Comparison of ENCODE assay signal across 6 cellular contexts in the genomic region with DNA sequence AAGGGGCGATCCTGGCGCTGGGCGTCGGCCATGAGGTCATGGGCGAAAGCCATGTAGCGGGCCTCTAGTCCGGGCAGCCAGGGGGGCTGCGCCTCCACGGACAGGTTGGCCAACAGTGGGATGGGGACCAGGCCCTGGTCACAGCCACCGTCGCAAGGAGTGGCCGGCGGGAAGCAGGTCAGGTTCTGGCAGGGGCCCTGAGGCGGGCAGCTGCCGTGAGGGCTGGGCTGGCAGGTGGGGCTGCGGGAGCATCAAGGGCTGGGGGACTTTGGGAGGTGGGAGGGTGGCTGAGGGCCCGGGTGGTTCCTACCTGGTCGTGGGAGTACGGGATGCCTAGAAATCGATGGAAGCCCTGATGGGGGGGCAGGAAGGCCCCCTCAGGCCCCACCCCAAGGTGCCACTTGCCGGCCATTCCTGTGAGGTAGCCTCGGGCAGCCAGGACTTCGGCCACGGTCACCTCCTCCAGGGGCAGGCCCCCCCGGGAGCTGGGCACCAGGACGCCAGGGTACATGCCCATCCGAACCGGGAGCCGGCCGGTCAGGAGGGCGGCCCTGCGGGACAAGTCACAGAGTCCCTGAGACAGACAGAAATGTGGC. TPM values are rescaled to one million over a fixed set of nuclear protein-coding genes. Genes with fewer than 3 reads are reported as not detected.
A peak's percentile ranks its signal among the peaks of the same experiment; 100 is the strongest.
DNase-seq lines count a peak whose midpoint lies in the region; ATAC-seq and TF ChIP-seq lines count a peak whose summit lies in the region.

No MANE protein-coding gene starts in this region.

- 77% methylated on average over 32 of the region's 32 CpGs for WGBS in right cardiac atrium
- WGBS in upper lobe of left lung, 2 donors = 90 to 95% methylated on average over 26 to 32 of the region's 32 CpGs

- no peaks in the 10 kb centered on the region for H3K9me3 ChIP-seq in right cardiac atrium (ENCODE audit: control insufficient read depth, low read length)
- H3K9me3 ChIP-seq in upper lobe of left lung = no peaks in the 10 kb centered on the region

- H3K27ac ChIP-seq in right cardiac atrium (ENCODE audit: low read length) (no peak overlapping the region), upper lobe of left lung (peak overlapping the region; percentile 77 to 90 (median 88))

- peaks cover 6% of the 10 kb centered on the region for H3K4me1 ChIP-seq in right cardiac atrium (ENCODE audit: control insufficient read depth, insufficient read depth, low read length)
- peaks cover 15 to 34% (median 25%) of the 10 kb centered on the region in 4 donors for H3K4me1 ChIP-seq in upper lobe of left lung

- no peak for TF ChIP-seq EP300 in upper lobe of left lung (IDR thresholded peaks at IDR 0.05)

- ATAC-seq in right cardiac atrium = peak; percentile 0 to 9
- no peak for ATAC-seq in upper lobe of left lung (ENCODE audit: low FRiP score in 2 of 2)

- peak overlapping the region; percentile 64 for H3K4me3 ChIP-seq in right cardiac atrium (ENCODE audit: low read length)
- peak overlapping the region in 3 of 4 donors; percentile 57 to 92 (median 73) for H3K4me3 ChIP-seq in upper lobe of left lung

- H3K27me3 Mint-ChIP-seq in activated naive CD4-positive, alpha-beta T cell treated with anti-CD3 and anti-CD28 coated beads, Interleukin-2, amount 10 ng/mL, durations not matched to agents 7 days and 5 days = peaks cover 17% of the 10 kb centered on the region

- intact Hi-C loops in right cardiac atrium (cut with DNase I) = loop anchor here in 1 of 4 donors (5.0 kb wide), 1 partner anchor 70 kb away; no protein-coding TSS in a partner anchor

- H3K9me3 Mint-ChIP-seq in activated naive CD4-positive, alpha-beta T cell treated with anti-CD3 and anti-CD28 coated beads, Interleukin-2, amount 10 ng/mL, durations not matched to agents 7 days and 5 days = no peaks in the 10 kb centered on the region

- H3K36me3 Mint-ChIP-seq in activated naive CD4-positive, alpha-beta T cell treated with anti-CD3 and anti-CD28 coated beads, Interleukin-2, amount 10 ng/mL, durations not matched to agents 7 days and 5 days = peaks cover 9% of the 10 kb centered on the region

- peak overlapping the region; percentile 84 for H3K4me3 Mint-ChIP-seq in activated naive CD4-positive, alpha-beta T cell treated with anti-CD3 and anti-CD28 coated beads, Interleukin-2, amount 10 ng/mL, durations not matched to agents 7 days and 5 days

- no peaks in the 10 kb centered on the region for H3K27me3 ChIP-seq in right cardiac atrium (ENCODE audit: control insufficient read depth, insufficient read depth)
- no peaks in the 10 kb centered on the region for H3K27me3 ChIP-seq in upper lobe of left lung

- peak overlapping the region; percentile 82 for H3K27ac Mint-ChIP-seq in activated naive CD4-positive, alpha-beta T cell treated with anti-CD3 and anti-CD28 coated beads, Interleukin-2, amount 10 ng/mL, durations not matched to agents 7 days and 5 days

- TF ChIP-seq POLR2A in upper lobe of left lung (IDR thresholded peaks at IDR 0.05) = no peak

- CTCF ChIA-PET in activated naive CD4-positive, alpha-beta T cell treated with anti-CD3 and anti-CD28 coated beads, Interleukin-2, amount 10 ng/mL, durations not matched to agents 7 days and 5 days (lab: Charles Lee) = interaction anchor here (0.9 to 1.3 kb wide), 4 partner anchors 10 to 375 kb away, joined by 3 to 5 read pairs (median 4); no protein-coding TSS in a partner anchor

- peaks cover 34% of the 10 kb centered on the region for H3K4me1 Mint-ChIP-seq in activated naive CD4-positive, alpha-beta T cell treated with anti-CD3 and anti-CD28 coated beads, Interleukin-2, amount 10 ng/mL, durations not matched to agents 7 days and 5 days

- H3K36me3 ChIP-seq in upper lobe of left lung = peaks cover 0 to 23% (median 6%) of the 10 kb centered on the region in 4 donors

- no peak for TF ChIP-seq CTCF in upper lobe of left lung (IDR thresholded peaks at IDR 0.05)

- no peak for DNase-seq in activated naive CD4-positive, alpha-beta T cell treated with anti-CD3 and anti-CD28 coated beads, Interleukin-2, amount 10 ng/mL, durations not matched to agents 7 days and 5 days
- DNase-seq in activated naive CD4-positive, alpha-beta T cell (lab: John Stamatoyannopoulos, UW) = no peak
- DNase-seq in right cardiac atrium (peak in 2 of 3 donors; percentile 70 to 79), upper lobe of left lung (peak in 1 of 2 donors; percentile 86), NCI-H526 treated with DMSO at 0.1 percent for 48 hours (lab: John Stamatoyannopoulos, UW) (no peak), SHP77 treated with DMSO at 0.1 percent for 48 hours (lab: John Stamatoyannopoulos, UW) (no peak)

RNA-seq across cellular contexts. Expression of a gene that starts 1.0 kb away (rescaled TPM):
- 10 to 100 TPM; 30.3 to 37.0 (median 32.2) TPM for total RNA-seq in right cardiac atrium
- 35.6 TPM for polyA plus RNA-seq in right cardiac atrium
- 10 to 100 TPM; 29.8 to 99.0 (median 59.2) TPM for total RNA-seq in upper lobe of left lung

RNA-seq across cellular contexts. Expression of a gene that starts 26.4 kb away (rescaled TPM):
- total RNA-seq in right cardiac atrium = under 1 TPM; 0.28 to 0.47 (median 0.38) TPM
- 0.57 TPM for polyA plus RNA-seq in right cardiac atrium
- 1 to 10 TPM; 1.0 to 5.5 (median 3.4) TPM for total RNA-seq in upper lobe of left lung

RNA-seq across cellular contexts. Expression of a gene that starts 44.3 kb away (rescaled TPM):
- 10 to 100 TPM; 33.9 to 63.4 (median 42.7) TPM for total RNA-seq in right cardiac atrium
- polyA plus RNA-seq in right cardiac atrium = 44.5 TPM
- total RNA-seq in upper lobe of left lung = 100 to 1,000 TPM in 2 of 6 donors, 10 to 100 TPM in 4; 42.7 to 294 (median 87.8) TPM

RNA-seq across cellular contexts. Expression of a gene that starts 45.7 kb away (rescaled TPM):
- total RNA-seq in right cardiac atrium (10 to 100 TPM; 18.7 to 28.9 (median 27.0) TPM), upper lobe of left lung (100 to 1,000 TPM in 1 of 6 donors, 10 to 100 TPM in 5; 16.6 to 105 (median 51.1) TPM)
- 20.1 TPM for polyA plus RNA-seq in right cardiac atrium

RNA-seq across cellular contexts. Expression of a gene that starts 48.7 kb away (rescaled TPM):
- total RNA-seq in right cardiac atrium = 100 to 1,000 TPM; 236 to 290 (median 263) TPM
- 217 TPM for polyA plus RNA-seq in right cardiac atrium
- 10 to 100 TPM in 5 of 6 donors, 1 to 10 TPM in 1; 7.3 to 54.5 (median 19.4) TPM for total RNA-seq in upper lobe of left lung

Comparison
In these comparisons a context has a peak if more than half of its experiments do, and no peak if none do; other contexts are left out.
1. DNase-seq: peak in right cardiac atrium (2 of 3); none in activated naive CD4-positive, alpha-beta T cell treated with anti-CD3 and anti-CD28 coated beads, Interleukin-2, amount 10 ng/mL, durations not matched to agents 7 days and 5 days (single experiment), activated naive CD4-positive, alpha-beta T cell (0 of 4), NCI-H526 treated with DMSO at 0.1 percent for 48 hours (single experiment) and SHP77 treated with DMSO at 0.1 percent for 48 hours (single experiment).
2. ATAC-seq: peak in right cardiac atrium (2 of 2); none in upper lobe of left lung (0 of 2).